ENCODE assay signal across 13 cellular contexts in genomic region chr1:27856561-27857343, GRCh38.
"Had no signal": no experiment of that assay in that cellular context is flagged by ENCODE, and none has a peak within 500 bp of the region (broad histone marks: within the 10 kb centered on the region; RNA-seq: fewer than 3 reads in every experiment).

No MANE protein-coding gene starts in this region.

- H3K27ac ChIP-seq: adrenal gland, gastroesophageal sphincter, heart right ventricle, SK-N-MC, thyroid gland had no signal

- H3K27me3 ChIP-seq: adrenal gland, gastroesophageal sphincter, heart right ventricle, thyroid gland had no signal

- H3K9me3 ChIP-seq: adrenal gland, gastroesophageal sphincter, heart right ventricle, thyroid gland had no signal

- ATAC-seq: activated CD8-positive, alpha-beta memory T cell treated with anti-CD3 and anti-CD28 coated beads, Interleukin-2, amount 10 ng/mL, durations not matched to agents 7 days and 5 days; esophagus mucosa; gastroesophageal sphincter; heart right ventricle had no signal

- DNase-seq: activated CD4-positive, alpha-beta T cell treated with anti-CD3 and anti-CD28 coated beads, Interleukin-2, amount 50 U/mL, for 48 hours; activated CD8-positive, alpha-beta memory T cell treated with anti-CD3 and anti-CD28 coated beads, Interleukin-2, amount 10 ng/mL, durations not matched to agents 7 days and 5 days; activated gamma-delta T cell treated with Interleukin-2 at 50 U/mL for 16 hours; adrenal gland; effector CD8-positive, alpha-beta T cell; heart right ventricle; immature natural killer cell; mesendoderm; stimulated activated naive CD4-positive, alpha-beta T cell treated with Interleukin-2 at 50 U/mL for 16 hours; thyroid gland had no signal

- H3K4me3 ChIP-seq: adrenal gland, gastroesophageal sphincter, heart right ventricle, SK-N-MC, thyroid gland had no signal
